ENCODE assay signal across 1 cellular context in the genomic region with DNA sequence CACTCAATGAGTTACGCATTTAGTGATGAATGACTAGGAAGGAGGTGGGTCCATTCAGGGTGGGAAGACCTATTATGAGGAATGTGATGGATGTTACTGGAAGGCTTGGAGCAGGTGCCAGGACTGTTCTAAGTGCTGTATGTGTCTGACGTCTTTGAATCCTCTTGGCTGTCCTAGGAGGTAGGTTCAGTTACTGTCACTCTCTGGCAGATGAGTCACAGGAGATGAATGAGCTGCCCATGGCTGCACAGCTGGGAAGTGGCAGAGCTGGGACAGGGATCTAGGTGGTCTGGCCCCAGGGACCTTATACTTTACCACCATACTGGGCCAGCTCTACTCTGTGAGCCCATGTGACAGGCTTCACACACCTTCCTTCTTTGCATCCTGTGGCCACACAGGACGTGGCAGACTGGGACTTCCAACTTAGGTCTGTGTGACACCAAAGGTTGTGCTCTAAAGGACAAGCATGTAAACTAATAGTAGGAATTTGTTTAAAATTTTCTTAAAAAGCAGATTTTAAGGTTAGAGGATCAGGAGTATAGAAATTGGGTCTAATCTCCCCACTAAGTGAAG.
TF ChIP-seq lines count a peak whose summit lies in the region.

No MANE protein-coding gene starts in this region.

TF ChIP-seq in IMR-90, 13 proteins besides CTCF, POLR2A, EP300 and RAD21:
- no peak for TF ChIP-seq MAZ (IDR thresholded peaks at IDR 0.05; ENCODE audit: borderline replicate concordance, low read depth, low read length)
- no peak for TF ChIP-seq CEBPB (IDR thresholded peaks at IDR 0.05; ENCODE audit: low read depth, low read length)
- TF ChIP-seq RFX5 (IDR thresholded peaks at IDR 0.05; ENCODE audit: low read depth, low read length): no peak
- TF ChIP-seq, protein P1, sequence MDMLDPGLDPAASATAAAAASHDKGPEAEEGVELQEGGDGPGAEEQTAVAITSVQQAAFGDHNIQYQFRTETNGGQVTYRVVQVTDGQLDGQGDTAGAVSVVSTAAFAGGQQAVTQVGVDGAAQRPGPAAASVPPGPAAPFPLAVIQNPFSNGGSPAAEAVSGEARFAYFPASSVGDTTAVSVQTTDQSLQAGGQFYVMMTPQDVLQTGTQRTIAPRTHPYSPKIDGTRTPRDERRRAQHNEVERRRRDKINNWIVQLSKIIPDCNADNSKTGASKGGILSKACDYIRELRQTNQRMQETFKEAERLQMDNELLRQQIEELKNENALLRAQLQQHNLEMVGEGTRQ (IDR thresholded peaks at IDR 0.05; ENCODE audit: low read depth, low read length): no peak
- no peak for TF ChIP-seq NFE2L2 (IDR thresholded peaks at IDR 0.05; ENCODE audit: low read depth, low read length)
- TF ChIP-seq, protein P2, sequence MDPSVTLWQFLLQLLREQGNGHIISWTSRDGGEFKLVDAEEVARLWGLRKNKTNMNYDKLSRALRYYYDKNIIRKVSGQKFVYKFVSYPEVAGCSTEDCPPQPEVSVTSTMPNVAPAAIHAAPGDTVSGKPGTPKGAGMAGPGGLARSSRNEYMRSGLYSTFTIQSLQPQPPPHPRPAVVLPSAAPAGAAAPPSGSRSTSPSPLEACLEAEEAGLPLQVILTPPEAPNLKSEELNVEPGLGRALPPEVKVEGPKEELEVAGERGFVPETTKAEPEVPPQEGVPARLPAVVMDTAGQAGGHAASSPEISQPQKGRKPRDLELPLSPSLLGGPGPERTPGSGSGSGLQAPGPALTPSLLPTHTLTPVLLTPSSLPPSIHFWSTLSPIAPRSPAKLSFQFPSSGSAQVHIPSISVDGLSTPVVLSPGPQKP (IDR thresholded peaks at IDR 0.05; ENCODE audit: borderline replicate concordance, low read depth, low read length): no peak
- no peak for TF ChIP-seq BHLHE40 (IDR thresholded peaks at IDR 0.05; ENCODE audit: low read depth, low read length)
- no peak for TF ChIP-seq MAFK (IDR thresholded peaks at IDR 0.05; ENCODE audit: low read depth, low read length)
- TF ChIP-seq SMC3 (IDR thresholded peaks at IDR 0.05; ENCODE audit: low read depth, low read length): no peak
- no peak for TF ChIP-seq FOS (IDR thresholded peaks at IDR 0.05; ENCODE audit: low read depth, low read length)
- TF ChIP-seq CHD1 (IDR thresholded peaks at IDR 0.05; ENCODE audit: low read depth, low read length): no peak
TF ChIP-seq in IMR-90: peak in this region for 0.
